Comparison of ENCODE assay signal across 14 cellular contexts in the genomic region with DNA sequence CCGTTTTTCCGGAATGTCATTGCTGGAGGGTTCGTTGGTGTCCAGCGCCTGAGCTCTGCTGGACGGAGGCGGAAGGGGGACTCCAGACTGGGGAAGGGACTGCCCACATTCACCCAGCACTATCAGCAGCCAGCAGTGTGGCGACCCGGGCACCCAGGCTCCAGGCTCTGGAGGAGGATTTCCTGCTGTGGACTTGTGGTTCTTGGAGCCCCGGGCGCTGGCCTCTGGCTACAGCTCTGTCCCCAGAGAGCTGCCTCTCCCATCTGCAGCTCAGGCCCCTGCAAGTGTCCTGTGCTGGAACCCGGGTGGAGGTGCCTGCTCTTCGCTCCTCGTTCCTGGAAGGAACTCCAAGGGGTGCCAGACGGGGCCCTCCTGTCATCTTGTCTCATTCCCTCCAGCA.
DNase-seq lines count a peak whose midpoint lies in the region; ATAC-seq and TF ChIP-seq lines count a peak whose summit lies in the region.
"Had no signal": no experiment of that assay in that cellular context is flagged by ENCODE, and none has a peak within 500 bp of the region (broad histone marks: within the 10 kb centered on the region; RNA-seq: fewer than 3 reads in every experiment).

No MANE protein-coding gene starts in this region.

- H3K9ac ChIP-seq in mesenchymal stem cell (ENCODE audit: low read length), result peak overlapping the region; percentile 78

- no peak overlapping the region for H3K4me2 ChIP-seq in mesenchymal stem cell (ENCODE audit: low read length, poor library complexity, severe bottlenecking)

- no peak for ATAC-seq in stimulated activated naive B cell treated with anti-CD40 and anti-IgM and Interleukin-4, amounts not matched to agents 10 μg/mL and 1 μg/mL and 100 μg/mL, for 72 hours (replicated peaks)
- ATAC-seq in sciatic nerve, result no peak

- peak overlapping the region in 1 of 2 experiments; percentile 50 for H2BK12ac ChIP-seq in mesenchymal stem cell (ENCODE audit: low read length in 2 of 2)

- no peak overlapping the region for H3K23ac ChIP-seq in mesenchymal stem cell (ENCODE audit: low read length in 2 of 2)

- no peak overlapping the region for H2BK5ac ChIP-seq in mesenchymal stem cell (ENCODE audit: low read depth, low read length, poor library complexity, severe bottlenecking)

- H3K4ac ChIP-seq in mesenchymal stem cell (ENCODE audit: low read depth in 1 of 2, low read length in 2 of 2), result peak overlapping the region; percentile 37 to 41

- H3K27me3 Mint-ChIP-seq in activated CD4-positive, alpha-beta T cell treated with anti-CD3 and anti-CD28 coated beads, Interleukin-2, amount 10 ng/mL, durations not matched to agents 24 days and 14 days, result no peaks in the 10 kb centered on the region
- no peaks in the 10 kb centered on the region for H3K27me3 Mint-ChIP-seq in stimulated activated naive B cell treated with anti-CD40 and anti-IgM and Interleukin-4, amounts not matched to agents 10 μg/mL and 1 μg/mL and 100 μg/mL, for 72 hours
- H3K27me3 Mint-ChIP-seq: activated CD4-positive, alpha-beta T cell treated with anti-CD3 and anti-CD28 coated beads, Interleukin-2, amount 10 ng/mL, durations not matched to agents 7 days and 5 days had no signal

- no peak overlapping the region for H3K18ac ChIP-seq in mesenchymal stem cell (ENCODE audit: low read depth in 1 of 2, low read length in 2 of 2)

- H2AK5ac ChIP-seq in mesenchymal stem cell (ENCODE audit: low read length, severe bottlenecking), result peak overlapping the region; percentile 11

- H4K8ac ChIP-seq in mesenchymal stem cell (ENCODE audit: low read length), result peak overlapping the region; percentile 56

- H3K27ac ChIP-seq in ascending aorta (peak overlapping the region; percentile 97 to 98), mesenchymal stem cell (ENCODE audit: low read length, poor library complexity, severe bottlenecking) (no peak overlapping the region)

- intact Hi-C loops in activated CD4-positive, alpha-beta T cell treated with anti-CD3 and anti-CD28 coated beads, Interleukin-2, amount 10 ng/mL, durations not matched to agents 24 days and 14 days (cut with micrococcal nuclease), result no loop called here
- intact Hi-C loops in ascending aorta (cut with DNase I), result no loop called here
- intact Hi-C loops in sciatic nerve (cut with DNase I), result no loop called here

- 71% methylated on average over 14 of the region's 14 CpGs for WGBS in mesenchymal stem cell

- peak overlapping the region; percentile 70 for H3K4me3 Mint-ChIP-seq in activated CD4-positive, alpha-beta T cell treated with anti-CD3 and anti-CD28 coated beads, Interleukin-2, amount 10 ng/mL, durations not matched to agents 24 days and 14 days
- peak overlapping the region in 1 of 2 donors; percentile 78 for H3K4me3 Mint-ChIP-seq in stimulated activated naive B cell treated with anti-CD40 and anti-IgM and Interleukin-4, amounts not matched to agents 10 μg/mL and 1 μg/mL and 100 μg/mL, for 72 hours
- H3K4me3 Mint-ChIP-seq: activated CD4-positive, alpha-beta T cell treated with anti-CD3 and anti-CD28 coated beads, Interleukin-2, amount 10 ng/mL, durations not matched to agents 7 days and 5 days; CD8-positive, alpha-beta memory T cell had no signal

- H3K4me3 ChIP-seq in ascending aorta, result no peak overlapping the region
- H3K4me3 ChIP-seq in mesenchymal stem cell (ENCODE audit: insufficient read depth in 1 of 2, low read depth in 1 of 2, low read length in 2 of 2), result no peak overlapping the region
- H3K4me3 ChIP-seq: MG63 had no signal

- no peak overlapping the region for H4K91ac ChIP-seq in mesenchymal stem cell (ENCODE audit: low read length)

- peaks cover 53% of the 10 kb centered on the region for H3K4me1 Mint-ChIP-seq in activated CD4-positive, alpha-beta T cell treated with anti-CD3 and anti-CD28 coated beads, Interleukin-2, amount 10 ng/mL, durations not matched to agents 24 days and 14 days
- H3K4me1 Mint-ChIP-seq in stimulated activated naive B cell treated with anti-CD40 and anti-IgM and Interleukin-4, amounts not matched to agents 10 μg/mL and 1 μg/mL and 100 μg/mL, for 72 hours, result peaks cover 65 to 82% of the 10 kb centered on the region in 2 donors

- H2BK120ac ChIP-seq in mesenchymal stem cell (ENCODE audit: low read depth, low read length), result no peak overlapping the region

- H2BK15ac ChIP-seq in mesenchymal stem cell (ENCODE audit: low read depth, poor library complexity, severe bottlenecking), result peak overlapping the region; percentile 38

- DNase-seq in activated CD4-positive, alpha-beta T cell treated with anti-CD3 and anti-CD28 coated beads, Interleukin-2, amount 10 ng/mL, durations not matched to agents 24 days and 14 days, result no peak
- DNase-seq in activated CD4-positive, alpha-beta T cell treated with anti-CD3 and anti-CD28 coated beads, Interleukin-2, amount 50 U/mL, for 4 hours, result no peak
- DNase-seq in ascending aorta (ENCODE audit: low spot score in 2 of 2) (no peak), mesenchymal stem cell (no peak), NCI-H1092 treated with DMSO at 0.1 percent for 48 hours (lab: John Stamatoyannopoulos, UW) (no peak), sciatic nerve (ENCODE audit: low spot score) (no peak), MV-4-11 (lab: John Stamatoyannopoulos, UW) (no peak)
- no peak for DNase-seq in stimulated activated naive B cell treated with anti-CD40 and anti-IgM and Interleukin-4, amounts not matched to agents 10 μg/mL and 1 μg/mL and 100 μg/mL, for 72 hours
- DNase-seq: activated CD4-positive, alpha-beta T cell treated with anti-CD3 and anti-CD28 coated beads, Interleukin-2, amount 10 ng/mL, durations not matched to agents 7 days and 5 days; activated naive CD4-positive, alpha-beta T cell treated with Interleukin-2 at 50 U/mL for 16 hours; CD8-positive, alpha-beta memory T cell; cerebellar nuclear complex; MG63; NK-92 treated with Interleukin-12 subunit alpha and Interleukin-12 subunit beta, amount 100 ng/mL, for 24 hours had no signal

- H3K9me3 Mint-ChIP-seq in activated CD4-positive, alpha-beta T cell treated with anti-CD3 and anti-CD28 coated beads, Interleukin-2, amount 10 ng/mL, durations not matched to agents 24 days and 14 days, result no peaks in the 10 kb centered on the region
- H3K9me3 Mint-ChIP-seq in stimulated activated naive B cell treated with anti-CD40 and anti-IgM and Interleukin-4, amounts not matched to agents 10 μg/mL and 1 μg/mL and 100 μg/mL, for 72 hours, result peaks cover 0 to 1% of the 10 kb centered on the region in 2 donors
- H3K9me3 Mint-ChIP-seq: activated CD4-positive, alpha-beta T cell treated with anti-CD3 and anti-CD28 coated beads, Interleukin-2, amount 10 ng/mL, durations not matched to agents 7 days and 5 days; CD8-positive, alpha-beta memory T cell had no signal

- no peak overlapping the region for H3K14ac ChIP-seq in mesenchymal stem cell (ENCODE audit: low read length in 2 of 2)

- H3K79me1 ChIP-seq in mesenchymal stem cell (replicated peaks; ENCODE audit: low read length, poor library complexity, severe bottlenecking), result peaks cover 7% of the 10 kb centered on the region

- H3K36me3 Mint-ChIP-seq in activated CD4-positive, alpha-beta T cell treated with anti-CD3 and anti-CD28 coated beads, Interleukin-2, amount 10 ng/mL, durations not matched to agents 24 days and 14 days (ENCODE audit: low read depth), result no peaks in the 10 kb centered on the region
- peaks cover 0 to 5% of the 10 kb centered on the region in 2 donors for H3K36me3 Mint-ChIP-seq in stimulated activated naive B cell treated with anti-CD40 and anti-IgM and Interleukin-4, amounts not matched to agents 10 μg/mL and 1 μg/mL and 100 μg/mL, for 72 hours
- H3K36me3 Mint-ChIP-seq: CD8-positive, alpha-beta memory T cell had no signal

- H2AFZ ChIP-seq in mesenchymal stem cell (ENCODE audit: low read depth, low read length), result no peak overlapping the region

- TF ChIP-seq CTCF in ascending aorta (IDR thresholded peaks at IDR 0.05), result no peak

- H3K36me3 ChIP-seq in ascending aorta (no peaks in the 10 kb centered on the region), mesenchymal stem cell (ENCODE audit: control insufficient read depth in 1 of 2, insufficient read depth in 2 of 2, low read depth in 1 of 2, low read length in 2 of 2) (no peaks in the 10 kb centered on the region)
- H3K36me3 ChIP-seq: MG63 had no signal

- no peaks in the 10 kb centered on the region for H3K9me3 ChIP-seq in ascending aorta
- H3K9me3 ChIP-seq in mesenchymal stem cell (ENCODE audit: control insufficient read depth, low read length), result no peaks in the 10 kb centered on the region
- H3K9me3 ChIP-seq: MG63 had no signal

- no peaks in the 10 kb centered on the region for H3K27me3 ChIP-seq in ascending aorta
- H3K27me3 ChIP-seq in mesenchymal stem cell (ENCODE audit: control insufficient read depth in 1 of 2, insufficient read depth in 1 of 2, low read length in 2 of 2), result no peaks in the 10 kb centered on the region
- H3K27me3 ChIP-seq: MG63 had no signal

- H3K27ac Mint-ChIP-seq in activated CD4-positive, alpha-beta T cell treated with anti-CD3 and anti-CD28 coated beads, Interleukin-2, amount 10 ng/mL, durations not matched to agents 24 days and 14 days, result peak overlapping the region; percentile 95
- H3K27ac Mint-ChIP-seq in stimulated activated naive B cell treated with anti-CD40 and anti-IgM and Interleukin-4, amounts not matched to agents 10 μg/mL and 1 μg/mL and 100 μg/mL, for 72 hours, result peak overlapping the region; percentile 98
- H3K27ac Mint-ChIP-seq: activated CD4-positive, alpha-beta T cell treated with anti-CD3 and anti-CD28 coated beads, Interleukin-2, amount 10 ng/mL, durations not matched to agents 7 days and 5 days had no signal

- peaks cover 30 to 52% of the 10 kb centered on the region in 2 donors for H3K4me1 ChIP-seq in ascending aorta
- peaks cover 38% of the 10 kb centered on the region for H3K4me1 ChIP-seq in mesenchymal stem cell (ENCODE audit: control insufficient read depth, insufficient read depth, low read depth, low read length)
